In genomic region chr7:978416-979091, GRCh38 we compare ENCODE assay signal across 18 cellular contexts. TPM values are rescaled to one million over a fixed set of nuclear protein-coding genes. Genes with fewer than 3 reads are reported as not detected.
DNase-seq lines count a peak whose midpoint lies in the region; ATAC-seq, FAIRE-seq and TF ChIP-seq lines count a peak whose summit lies in the region.
"Had no signal": no experiment of that assay in that cellular context is flagged by ENCODE, and none has a peak within 500 bp of the region (broad histone marks: within the 10 kb centered on the region; RNA-seq: fewer than 3 reads in every experiment).

No MANE protein-coding gene starts in this region.

- H3K9me3 ChIP-seq in BLaER1 treated with 17β-estradiol and CSF1 and Interleukin-3, amounts not matched to agents 10 nM and 100 nM (replicated peaks in 1 of 11) = no peaks in the 10 kb centered on the region
- no peaks in the 10 kb centered on the region for H3K9me3 ChIP-seq in kidney (ENCODE audit: control insufficient read depth in 1 of 2, low read length in 2 of 2)
- H3K9me3 ChIP-seq in small intestine (ENCODE audit: control insufficient read depth, low read depth) = no peaks in the 10 kb centered on the region
- no peaks in the 10 kb centered on the region for H3K9me3 ChIP-seq in mammary epithelial cell (replicated peaks; ENCODE audit: insufficient read depth, low read length)

- H3K4me1 Mint-ChIP-seq in immature natural killer cell = peaks cover 10 to 15% of the 10 kb centered on the region in 2 donors

- intact Hi-C loops in kidney (cut with DNase I) (no loop called here), mammary epithelial cell (cut with micrococcal nuclease) (no loop called here)

- H3K9ac ChIP-seq in BLaER1 treated with 17β-estradiol and CSF1 and Interleukin-3, amounts not matched to agents 10 nM and 100 nM = peak overlapping the region in 1 of 11 experiments; percentile 55; a peak in 2 of 22 replicates
- H3K9ac ChIP-seq in kidney (ENCODE audit: low read length in 2 of 2) (no peak overlapping the region), mammary epithelial cell (ENCODE audit: insufficient read depth, low read length) (no peak overlapping the region)

- peaks cover 0 to 5% (median 2%) of the 10 kb centered on the region in 11 experiments; a peak in 11 of 22 replicates for H3K36me3 ChIP-seq in BLaER1 treated with 17β-estradiol and CSF1 and Interleukin-3, amounts not matched to agents 10 nM and 100 nM
- no peaks in the 10 kb centered on the region for H3K36me3 ChIP-seq in kidney (ENCODE audit: control insufficient read depth in 1 of 2, insufficient read depth in 2 of 2, low read length in 2 of 2)
- no peaks in the 10 kb centered on the region for H3K36me3 ChIP-seq in small intestine (ENCODE audit: control insufficient read depth in 2 of 2, insufficient read depth in 2 of 2, low read length in 2 of 2)
- no peaks in the 10 kb centered on the region for H3K36me3 ChIP-seq in mammary epithelial cell (ENCODE audit: insufficient read depth, low read length)

- no peaks in the 10 kb centered on the region for H3K36me3 Mint-ChIP-seq in immature natural killer cell
- H3K36me3 Mint-ChIP-seq: CD4-positive, CD25-positive, alpha-beta regulatory T cell had no signal

- peaks cover 0 to 7% (median 0%) of the 10 kb centered on the region in 11 experiments; a peak in 1 of 22 replicates for H3K27me3 ChIP-seq in BLaER1 treated with 17β-estradiol and CSF1 and Interleukin-3, amounts not matched to agents 10 nM and 100 nM
- H3K27me3 ChIP-seq in small intestine (ENCODE audit: control insufficient read depth in 2 of 2, insufficient read depth in 2 of 2, low read length in 2 of 2) (no peaks in the 10 kb centered on the region), mammary epithelial cell (ENCODE audit: insufficient read depth, low read length) (no peaks in the 10 kb centered on the region)

- H3K4me3 Mint-ChIP-seq in immature natural killer cell = no peak overlapping the region
- H3K4me3 Mint-ChIP-seq: GM23338 had no signal

- H3K4me3 ChIP-seq in BLaER1 treated with 17β-estradiol and CSF1 and Interleukin-3, amounts not matched to agents 10 nM and 100 nM = no peak overlapping the region
- H3K4me3 ChIP-seq in kidney (ENCODE audit: low read length in 2 of 2) (no peak overlapping the region), small intestine (ENCODE audit: low read depth in 1 of 2, low read length in 2 of 2) (no peak overlapping the region), mammary epithelial cell (replicated peaks in 1 of 3; ENCODE audit: insufficient read depth in 1 of 3, low read depth in 2 of 3, low read length in 3 of 3) (no peak overlapping the region)
- H3K4me3 ChIP-seq: GM23338 had no signal

- H3K79me2 ChIP-seq in mammary epithelial cell (ENCODE audit: insufficient read depth, low read length) = peaks cover 18% of the 10 kb centered on the region

- no peak overlapping the region for H3K27ac Mint-ChIP-seq in immature natural killer cell
- H3K27ac Mint-ChIP-seq: CD4-positive, CD25-positive, alpha-beta regulatory T cell; GM23338 had no signal

- peak; percentile 68 for DNase-seq in kidney
- peak; percentile 69 for DNase-seq in small intestine
- no peak for DNase-seq in immature natural killer cell
- no peak for DNase-seq in H54 (ENCODE audit: insufficient read length, low spot score)
- DNase-seq in mammary epithelial cell = no peak
- DNase-seq: CD4-positive, CD25-positive, alpha-beta regulatory T cell; DMS79; Kasumi-1; NCI-H2029; NCI-H2171 treated with DMSO at 0.1 percent for 48 hours; NCI-H510A had no signal

- dilution Hi-C loops in mammary epithelial cell (cut with HindIII; ENCODE audit: low sequenced_read_pairs) = loop anchor here (10.0 kb wide), 1 partner anchor 164 kb away; no protein-coding TSS in a partner anchor

- no peaks in the 10 kb centered on the region for H3K9me3 Mint-ChIP-seq in immature natural killer cell
- H3K9me3 Mint-ChIP-seq: GM23338 had no signal

- H3K4me2 ChIP-seq in BLaER1 treated with 17β-estradiol and CSF1 and Interleukin-3, amounts not matched to agents 10 nM and 100 nM = peak overlapping the region in 8 of 11 experiments; percentile 63 to 94 (median 78); a peak in 14 of 22 replicates
- no peak overlapping the region for H3K4me2 ChIP-seq in mammary epithelial cell (ENCODE audit: insufficient read depth, low read depth, low read length)
- H3K4me2 ChIP-seq: GM23338 had no signal

- TF ChIP-seq POLR2A in H54 (IDR thresholded peaks at IDR 0.05; ENCODE audit: low read depth, low read length) = no peak

- CTCF ChIA-PET in mammary epithelial cell (lab: Charles Lee; ENCODE audit: low non-redundant PET) = no interaction called here

- peaks cover 32 to 90% (median 86%) of the 10 kb centered on the region in 10 experiments for H3K4me1 ChIP-seq in BLaER1 treated with 17β-estradiol and CSF1 and Interleukin-3, amounts not matched to agents 10 nM and 100 nM
- H3K4me1 ChIP-seq in kidney (ENCODE audit: control insufficient read depth in 1 of 2, insufficient read depth in 1 of 2, low read depth in 1 of 2, low read length in 2 of 2) = peaks cover 6 to 19% of the 10 kb centered on the region in 2 donors
- peaks cover 4 to 10% of the 10 kb centered on the region in 2 donors for H3K4me1 ChIP-seq in small intestine (ENCODE audit: control insufficient read depth in 2 of 2, insufficient read depth in 1 of 2, low read depth in 1 of 2, low read length in 1 of 2)
- peaks cover 18% of the 10 kb centered on the region for H3K4me1 ChIP-seq in mammary epithelial cell (ENCODE audit: insufficient read depth, low read length)

- H2AFZ ChIP-seq in mammary epithelial cell (ENCODE audit: low read depth, low read length) = no peak overlapping the region
- H2AFZ ChIP-seq: GM23338 had no signal

- ATAC-seq in HG02885 (IDR thresholded peaks at IDR 0.05; ENCODE audit: poor library complexity, unreplicated experiment) = no peak
- ATAC-seq: GM23338 had no signal

- TF ChIP-seq CTCF in VCaP (conservative IDR thresholded peaks at IDR 0.05) (no peak), kidney (IDR thresholded peaks at IDR 0.05; ENCODE audit: borderline replicate concordance, extremely low read depth, insufficient read depth) (no peak), mammary epithelial cell (conservative IDR thresholded peaks at IDR 0.05 in 1 of 2, IDR thresholded peaks at IDR 0.05 in 1 of 2; ENCODE audit: extremely low read depth in 1 of 2, insufficient read depth in 1 of 2, low read depth in 1 of 2, low read length in 2 of 2) (no peak)

- H4K20me1 ChIP-seq in BLaER1 treated with 17β-estradiol and CSF1 and Interleukin-3, amounts not matched to agents 10 nM and 100 nM = peaks cover 3 to 17% (median 15%) of the 10 kb centered on the region in 11 experiments; a peak in 19 of 22 replicates
- no peaks in the 10 kb centered on the region for H4K20me1 ChIP-seq in mammary epithelial cell (ENCODE audit: insufficient read depth, low read length)

- BruUV-seq in mammary epithelial cell (replicated peaks; lab: Mats Ljungman, UMichigan) = no TSS peak

- in situ Hi-C loops in mammary epithelial cell (cut with MboI; ENCODE audit: low sequenced_read_pairs in 2 of 2) = no loop called here

- peaks cover 2 to 6% (median 3%) of the 10 kb centered on the region in 3 donors for H3K27me3 Mint-ChIP-seq in immature natural killer cell (ENCODE audit: low read depth in 3 of 3)

- WGBS in small intestine, 3 donors = 35 to 70% (median 51%) methylated on average over 24 of the region's 24 CpGs
- 83% methylated on average over 22 of the region's 24 CpGs for WGBS in mammary epithelial cell (ENCODE audit: low coverage, missing lambda C conversion rate)

- peak overlapping the region in 3 of 11 experiments; percentile 1 to 95 (median 71); a peak in 5 of 22 replicates for H3K27ac ChIP-seq in BLaER1 treated with 17β-estradiol and CSF1 and Interleukin-3, amounts not matched to agents 10 nM and 100 nM
- peak overlapping the region; percentile 72 for H3K27ac ChIP-seq in VCaP
- H3K27ac ChIP-seq in kidney (ENCODE audit: low read depth in 2 of 2, low read length in 2 of 2) = peak overlapping the region in 1 of 2 donors; percentile 38
- H3K27ac ChIP-seq in small intestine (ENCODE audit: low read depth in 1 of 2, low read length in 1 of 2) = peak overlapping the region; percentile 92 to 95
- H3K27ac ChIP-seq in mammary epithelial cell (ENCODE audit: insufficient read depth, low read depth, low read length) = no peak overlapping the region

- FAIRE-seq in kidney (lab: Jason Lieb, UNC) (no peak), small intestine (lab: Jason Lieb, UNC) (no peak), H54 (lab: Jason Lieb, UNC) (no peak)
- FAIRE-seq: A204.1, G401.6 had no signal

RNA-seq across cellular contexts. Expression of gene COX19, which starts 3.2 kb away (rescaled TPM):
- total RNA-seq in kidney (14.7 TPM), mammary epithelial cell (10 to 100 TPM; 11.2 to 15.9 TPM)
- polyA plus RNA-seq in kidney (ENCODE audit: insufficient read depth, low read depth, low replicate concordance) (4.8 TPM), small intestine (10 to 100 TPM in 1 of 3 donors, 1 to 10 TPM in 2; 8.9 to 10.6 (median 8.9) TPM), immature natural killer cell (10 to 100 TPM; 12.7 to 24.0 (median 18.1) TPM), mammary epithelial cell (4.5 TPM)
- polyA minus RNA-seq in mammary epithelial cell = 1.9 TPM

RNA-seq across cellular contexts. Expression of gene CYP2W1, which starts 4.4 kb away (rescaled TPM):
- 0.13 TPM for total RNA-seq in kidney
- polyA plus RNA-seq in kidney (ENCODE audit: insufficient read depth, low read depth, low replicate concordance) = 0.17 TPM
- polyA plus RNA-seq in small intestine = 1 to 10 TPM in 1 of 3 donors, under 1 TPM in 2; 0.81 to 1.4 (median 0.89) TPM
- polyA plus RNA-seq in immature natural killer cell = not detected
- total RNA-seq in mammary epithelial cell = not detected
- not detected for polyA plus RNA-seq in mammary epithelial cell
- not detected for polyA minus RNA-seq in mammary epithelial cell
- total RNA-seq: CD4-positive, CD25-positive, alpha-beta regulatory T cell; GM23338; RPMI7951 had no signal
- polyA plus RNA-seq: CD4-positive, CD25-positive, alpha-beta regulatory T cell; GM23338 had no signal

RNA-seq across cellular contexts. Expression of gene ADAP1, which starts 24.1 kb away (rescaled TPM):
- 48.2 TPM for total RNA-seq in kidney
- 36.4 TPM for polyA plus RNA-seq in kidney (ENCODE audit: insufficient read depth, low read depth, low replicate concordance)
- 100 to 1,000 TPM in 2 of 3 donors, 10 to 100 TPM in 1; 69.2 to 113 (median 102) TPM for polyA plus RNA-seq in small intestine
- polyA plus RNA-seq in immature natural killer cell = 10 to 100 TPM; 49.7 to 72.1 (median 55.1) TPM
- 10 to 100 TPM; 11.0 to 21.4 TPM for total RNA-seq in mammary epithelial cell
- 9.3 TPM for polyA plus RNA-seq in mammary epithelial cell
- 31.4 TPM for polyA minus RNA-seq in mammary epithelial cell

Comparison
In these comparisons a context has a peak if more than half of its experiments do, and no peak if none do; other contexts are left out.
1. DNase-seq: peak in kidney (single experiment) and small intestine (single experiment); none in immature natural killer cell (0 of 3), H54 (single experiment) and mammary epithelial cell (single experiment).